3 cellular contexts compared by ENCODE assay signal in the genomic region with DNA sequence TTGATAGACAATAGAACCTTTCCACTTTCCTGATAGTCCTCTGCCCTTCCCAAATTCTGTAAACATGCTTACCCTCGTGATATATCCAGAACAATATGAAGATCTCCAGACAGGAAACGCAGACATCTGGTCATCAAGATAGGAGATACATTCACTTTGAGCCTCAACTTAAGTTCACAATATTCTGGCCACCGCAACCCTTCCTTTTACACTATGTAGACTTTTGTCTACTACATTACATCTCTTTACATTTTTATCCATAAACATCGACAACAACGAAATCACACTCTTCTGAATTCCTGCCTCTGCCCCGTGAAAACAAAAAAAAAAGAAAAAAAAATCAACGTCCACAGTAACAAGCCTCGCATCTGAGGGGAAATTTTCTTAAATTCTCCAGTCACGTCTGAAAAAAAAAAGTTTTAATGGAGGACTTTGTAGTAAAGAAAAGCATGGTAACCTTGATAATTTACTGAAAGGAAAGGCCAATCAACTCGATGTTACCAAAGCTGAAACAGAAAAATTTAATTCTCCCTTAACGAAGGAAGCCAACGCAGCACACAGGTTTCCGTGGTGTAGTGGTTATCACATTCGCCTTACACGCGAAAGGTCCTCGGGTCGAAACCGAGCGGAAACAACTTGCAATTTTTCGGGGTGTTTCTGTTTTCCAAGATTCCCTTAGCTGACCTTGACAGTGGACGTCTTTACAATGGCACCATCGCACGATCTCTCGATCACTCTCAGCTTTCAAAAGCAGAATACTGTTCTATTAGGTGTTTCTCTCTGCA.
TF ChIP-seq lines count a peak whose summit lies in the region.

No MANE protein-coding gene starts in this region.

TF ChIP-seq in SK-N-SH treated with all-trans-retinoic acid at 6 μM for 48 hours, 23 proteins besides CTCF, POLR2A, EP300 and RAD21 (continues in another document):
- TF ChIP-seq, protein P1, sequence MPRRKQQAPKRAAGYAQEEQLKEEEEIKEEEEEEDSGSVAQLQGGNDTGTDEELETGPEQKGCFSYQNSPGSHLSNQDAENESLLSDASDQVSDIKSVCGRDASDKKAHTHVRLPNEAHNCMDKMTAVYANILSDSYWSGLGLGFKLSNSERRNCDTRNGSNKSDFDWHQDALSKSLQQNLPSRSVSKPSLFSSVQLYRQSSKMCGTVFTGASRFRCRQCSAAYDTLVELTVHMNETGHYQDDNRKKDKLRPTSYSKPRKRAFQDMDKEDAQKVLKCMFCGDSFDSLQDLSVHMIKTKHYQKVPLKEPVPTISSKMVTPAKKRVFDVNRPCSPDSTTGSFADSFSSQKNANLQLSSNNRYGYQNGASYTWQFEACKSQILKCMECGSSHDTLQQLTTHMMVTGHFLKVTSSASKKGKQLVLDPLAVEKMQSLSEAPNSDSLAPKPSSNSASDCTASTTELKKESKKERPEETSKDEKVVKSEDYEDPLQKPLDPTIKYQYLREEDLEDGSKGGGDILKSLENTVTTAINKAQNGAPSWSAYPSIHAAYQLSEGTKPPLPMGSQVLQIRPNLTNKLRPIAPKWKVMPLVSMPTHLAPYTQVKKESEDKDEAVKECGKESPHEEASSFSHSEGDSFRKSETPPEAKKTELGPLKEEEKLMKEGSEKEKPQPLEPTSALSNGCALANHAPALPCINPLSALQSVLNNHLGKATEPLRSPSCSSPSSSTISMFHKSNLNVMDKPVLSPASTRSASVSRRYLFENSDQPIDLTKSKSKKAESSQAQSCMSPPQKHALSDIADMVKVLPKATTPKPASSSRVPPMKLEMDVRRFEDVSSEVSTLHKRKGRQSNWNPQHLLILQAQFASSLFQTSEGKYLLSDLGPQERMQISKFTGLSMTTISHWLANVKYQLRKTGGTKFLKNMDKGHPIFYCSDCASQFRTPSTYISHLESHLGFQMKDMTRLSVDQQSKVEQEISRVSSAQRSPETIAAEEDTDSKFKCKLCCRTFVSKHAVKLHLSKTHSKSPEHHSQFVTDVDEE (CRISPR knock-in tag; IDR thresholded peaks at IDR 0.05): no peak
- TF ChIP-seq, protein P2, sequence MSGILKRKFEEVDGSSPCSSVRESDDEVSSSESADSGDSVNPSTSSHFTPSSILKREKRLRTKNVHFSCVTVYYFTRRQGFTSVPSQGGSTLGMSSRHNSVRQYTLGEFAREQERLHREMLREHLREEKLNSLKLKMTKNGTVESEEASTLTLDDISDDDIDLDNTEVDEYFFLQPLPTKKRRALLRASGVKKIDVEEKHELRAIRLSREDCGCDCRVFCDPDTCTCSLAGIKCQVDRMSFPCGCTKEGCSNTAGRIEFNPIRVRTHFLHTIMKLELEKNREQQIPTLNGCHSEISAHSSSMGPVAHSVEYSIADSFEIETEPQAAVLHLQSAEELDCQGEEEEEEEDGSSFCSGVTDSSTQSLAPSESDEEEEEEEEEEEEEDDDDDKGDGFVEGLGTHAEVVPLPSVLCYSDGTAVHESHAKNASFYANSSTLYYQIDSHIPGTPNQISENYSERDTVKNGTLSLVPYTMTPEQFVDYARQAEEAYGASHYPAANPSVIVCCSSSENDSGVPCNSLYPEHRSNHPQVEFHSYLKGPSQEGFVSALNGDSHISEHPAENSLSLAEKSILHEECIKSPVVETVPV (CRISPR knock-in tag; IDR thresholded peaks at IDR 0.05): no peak
- TF ChIP-seq, protein P3, sequence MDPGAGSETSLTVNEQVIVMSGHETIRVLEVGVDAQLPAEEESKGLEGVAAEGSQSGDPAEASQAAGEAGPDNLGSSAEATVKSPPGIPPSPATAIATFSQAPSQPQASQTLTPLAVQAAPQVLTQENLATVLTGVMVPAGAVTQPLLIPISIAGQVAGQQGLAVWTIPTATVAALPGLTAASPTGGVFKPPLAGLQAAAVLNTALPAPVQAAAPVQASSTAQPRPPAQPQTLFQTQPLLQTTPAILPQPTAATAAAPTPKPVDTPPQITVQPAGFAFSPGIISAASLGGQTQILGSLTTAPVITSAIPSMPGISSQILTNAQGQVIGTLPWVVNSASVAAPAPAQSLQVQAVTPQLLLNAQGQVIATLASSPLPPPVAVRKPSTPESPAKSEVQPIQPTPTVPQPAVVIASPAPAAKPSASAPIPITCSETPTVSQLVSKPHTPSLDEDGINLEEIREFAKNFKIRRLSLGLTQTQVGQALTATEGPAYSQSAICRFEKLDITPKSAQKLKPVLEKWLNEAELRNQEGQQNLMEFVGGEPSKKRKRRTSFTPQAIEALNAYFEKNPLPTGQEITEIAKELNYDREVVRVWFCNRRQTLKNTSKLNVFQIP (CRISPR knock-in tag; IDR thresholded peaks at IDR 0.05; ENCODE audit: borderline replicate concordance, low read depth): no peak
- TF ChIP-seq ISL1 (CRISPR knock-in tag; IDR thresholded peaks at IDR 0.05) (no peak), PPARA (CRISPR knock-in tag; IDR thresholded peaks at IDR 0.05; ENCODE audit: borderline replicate concordance) (no peak), BACH2 (CRISPR knock-in tag; IDR thresholded peaks at IDR 0.05; ENCODE audit: borderline replicate concordance) (no peak), TOX (CRISPR knock-in tag; IDR thresholded peaks at IDR 0.05; ENCODE audit: borderline replicate concordance) (no peak)

TF ChIP-seq in SK-N-SH, 30 proteins besides CTCF, POLR2A, EP300 and RAD21:
- no peak for TF ChIP-seq FOXM1 (IDR thresholded peaks at IDR 0.05; ENCODE audit: low read depth)
- TF ChIP-seq, protein P4, sequence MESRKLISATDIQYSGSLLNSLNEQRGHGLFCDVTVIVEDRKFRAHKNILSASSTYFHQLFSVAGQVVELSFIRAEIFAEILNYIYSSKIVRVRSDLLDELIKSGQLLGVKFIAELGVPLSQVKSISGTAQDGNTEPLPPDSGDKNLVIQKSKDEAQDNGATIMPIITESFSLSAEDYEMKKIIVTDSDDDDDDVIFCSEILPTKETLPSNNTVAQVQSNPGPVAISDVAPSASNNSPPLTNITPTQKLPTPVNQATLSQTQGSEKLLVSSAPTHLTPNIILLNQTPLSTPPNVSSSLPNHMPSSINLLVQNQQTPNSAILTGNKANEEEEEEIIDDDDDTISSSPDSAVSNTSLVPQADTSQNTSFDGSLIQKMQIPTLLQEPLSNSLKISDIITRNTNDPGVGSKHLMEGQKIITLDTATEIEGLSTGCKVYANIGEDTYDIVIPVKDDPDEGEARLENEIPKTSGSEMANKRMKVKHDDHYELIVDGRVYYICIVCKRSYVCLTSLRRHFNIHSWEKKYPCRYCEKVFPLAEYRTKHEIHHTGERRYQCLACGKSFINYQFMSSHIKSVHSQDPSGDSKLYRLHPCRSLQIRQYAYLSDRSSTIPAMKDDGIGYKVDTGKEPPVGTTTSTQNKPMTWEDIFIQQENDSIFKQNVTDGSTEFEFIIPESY (IDR thresholded peaks at IDR 0.05; ENCODE audit: borderline replicate concordance, low read depth): no peak
- TF ChIP-seq, protein P5, sequence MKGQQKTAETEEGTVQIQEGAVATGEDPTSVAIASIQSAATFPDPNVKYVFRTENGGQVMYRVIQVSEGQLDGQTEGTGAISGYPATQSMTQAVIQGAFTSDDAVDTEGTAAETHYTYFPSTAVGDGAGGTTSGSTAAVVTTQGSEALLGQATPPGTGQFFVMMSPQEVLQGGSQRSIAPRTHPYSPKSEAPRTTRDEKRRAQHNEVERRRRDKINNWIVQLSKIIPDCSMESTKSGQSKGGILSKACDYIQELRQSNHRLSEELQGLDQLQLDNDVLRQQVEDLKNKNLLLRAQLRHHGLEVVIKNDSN (IDR thresholded peaks at IDR 0.05; ENCODE audit: borderline replicate concordance, low read depth): no peak
- TF ChIP-seq TAF1 (IDR thresholded peaks at IDR 0.05; ENCODE audit: borderline replicate concordance, low read depth, low read length): no peak
- no peak for TF ChIP-seq GABPA (IDR thresholded peaks at IDR 0.05; ENCODE audit: low read depth)
- no peak for TF ChIP-seq JUND (IDR thresholded peaks at IDR 0.05)
- TF ChIP-seq NFIC (IDR thresholded peaks at IDR 0.05; ENCODE audit: borderline replicate concordance): no peak
- TF ChIP-seq SMC3 (IDR thresholded peaks at IDR 0.05; ENCODE audit: low read depth, low read length): no peak
- TF ChIP-seq, protein P6, sequence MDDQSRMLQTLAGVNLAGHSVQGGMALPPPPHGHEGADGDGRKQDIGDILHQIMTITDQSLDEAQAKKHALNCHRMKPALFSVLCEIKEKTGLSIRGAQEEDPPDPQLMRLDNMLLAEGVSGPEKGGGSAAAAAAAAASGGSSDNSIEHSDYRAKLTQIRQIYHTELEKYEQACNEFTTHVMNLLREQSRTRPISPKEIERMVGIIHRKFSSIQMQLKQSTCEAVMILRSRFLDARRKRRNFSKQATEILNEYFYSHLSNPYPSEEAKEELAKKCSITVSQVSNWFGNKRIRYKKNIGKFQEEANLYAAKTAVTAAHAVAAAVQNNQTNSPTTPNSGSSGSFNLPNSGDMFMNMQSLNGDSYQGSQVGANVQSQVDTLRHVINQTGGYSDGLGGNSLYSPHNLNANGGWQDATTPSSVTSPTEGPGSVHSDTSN (IDR thresholded peaks at IDR 0.05): no peak
- TF ChIP-seq RFX5 (IDR thresholded peaks at IDR 0.05; ENCODE audit: low read length): no peak
- TF ChIP-seq EZH2phosphoT487 (IDR thresholded peaks at IDR 0.05; ENCODE audit: borderline replicate concordance, low read depth): no peak

TF ChIP-seq in endothelial cell of umbilical vein, 7 proteins besides CTCF, POLR2A, EP300 and RAD21:
- TF ChIP-seq GATA2 (IDR thresholded peaks at IDR 0.05; ENCODE audit: insufficient read depth, insufficient read length, low read depth, low read length) (no peak), FOS (IDR thresholded peaks at IDR 0.05; ENCODE audit: borderline replicate concordance, insufficient read depth, low read length) (no peak), POLR2AphosphoS5 (IDR thresholded peaks at IDR 0.05; ENCODE audit: insufficient read depth, low read depth, low read length) (no peak), EZH2 (IDR thresholded peaks at IDR 0.05; ENCODE audit: borderline replicate concordance, low read depth, low read length, severe bottlenecking) (peak; percentile 0), JUN (IDR thresholded peaks at IDR 0.05; ENCODE audit: borderline replicate concordance, insufficient read depth, insufficient read length, low read depth) (no peak), MYC (IDR thresholded peaks at IDR 0.05; ENCODE audit: low read depth, low read length) (no peak)
- TF ChIP-seq, protein P7, sequence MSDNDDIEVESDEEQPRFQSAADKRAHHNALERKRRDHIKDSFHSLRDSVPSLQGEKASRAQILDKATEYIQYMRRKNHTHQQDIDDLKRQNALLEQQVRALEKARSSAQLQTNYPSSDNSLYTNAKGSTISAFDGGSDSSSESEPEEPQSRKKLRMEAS (IDR thresholded peaks at IDR 0.05; ENCODE audit: insufficient read depth, insufficient read length): no peak
